In genomic region chr20:61330441-61330840, GRCh38 we compare ENCODE assay signal across 38 cellular contexts.
"Had no signal": no experiment of that assay in that cellular context is flagged by ENCODE, and none has a peak within 500 bp of the region (broad histone marks: within the 10 kb centered on the region; RNA-seq: fewer than 3 reads in every experiment).

No MANE protein-coding gene starts in this region.

- H3K4me1 ChIP-seq: adrenal gland, ascending aorta, body of pancreas, breast epithelium had no signal

- DNase-seq: activated effector memory CD4-positive, alpha-beta T cell treated with anti-CD3 and anti-CD28 coated beads, Interleukin-2, amount 50 U/mL, for 16 hours; activated effector memory CD4-positive, alpha-beta T cell treated with Interleukin-2 at 50 U/mL for 16 hours; activated gamma-delta T cell; activated gamma-delta T cell treated with Interleukin-2 at 50 U/mL for 16 hours; activated naive CD4-positive, alpha-beta T cell; activated naive CD4-positive, alpha-beta T cell treated with anti-CD3 and anti-CD28 coated beads for 36 hours; activated naive CD4-positive, alpha-beta T cell treated with anti-CD3 and anti-CD28 coated beads, Interleukin-2, amount 10 ng/mL, durations not matched to agents 7 days and 5 days; activated naive CD4-positive, alpha-beta T cell treated with anti-CD3 and anti-CD28 coated beads, Interleukin-2, amount 50 U/mL, for 16 hours; activated naive CD4-positive, alpha-beta T cell treated with Interleukin-2 at 50 U/mL for 16 hours; activated naive CD8-positive, alpha-beta T cell treated with anti-CD3 and anti-CD28 coated beads for 36 hours; activated naive CD8-positive, alpha-beta T cell treated with anti-CD3 and anti-CD28 coated beads, Interleukin-2, amount 10 ng/mL, durations not matched to agents 7 days and 5 days; activated naive CD8-positive, alpha-beta T cell treated with anti-CD3 and anti-CD28 coated beads, Interleukin-2, amount 50 U/mL, for 24 hours; activated T-cell treated with anti-CD3 and anti-CD28 coated beads, Interleukin-2, amount 50 U/mL, for 1 hour; activated T-cell treated with anti-CD3 and anti-CD28 coated beads, Interleukin-2, amount 50 U/mL, for 24 hours; activated T-cell treated with anti-CD3 and anti-CD28 coated beads, Interleukin-2, amount 50 U/mL, for 4 hours; activated T-cell treated with anti-CD3 and anti-CD28 coated beads, Interleukin-2, amount 50 U/mL, for 48 hours; activated T-cell treated with anti-CD3 and anti-CD28 coated beads, Interleukin-2, amount 50 U/mL, for 72 hours; adrenal gland; amniotic stem cell; amygdala; anterior cingulate cortex; aorta; body of pancreas; brain microvascular endothelial cell; caudate nucleus; central memory CD4-positive, alpha-beta T cell; cerebellar nuclear complex had no signal

- H3K27me3 ChIP-seq: adrenal gland, ascending aorta, body of pancreas, brain microvascular endothelial cell, breast epithelium, cardiac muscle cell had no signal

- H3K9me3 ChIP-seq: adrenal gland, ascending aorta, body of pancreas, breast epithelium had no signal

- H3K27me3 Mint-ChIP-seq: activated naive CD4-positive, alpha-beta T cell treated with anti-CD3 and anti-CD28 coated beads, Interleukin-2, amount 10 ng/mL, durations not matched to agents 7 days and 5 days; activated naive CD4-positive, alpha-beta T cell treated with anti-CD3 and anti-CD28 coated beads, Interleukin-2, amount 50 U/mL, for 24 hours; activated naive CD8-positive, alpha-beta T cell; activated naive CD8-positive, alpha-beta T cell treated with anti-CD3 and anti-CD28 coated beads for 36 hours; activated naive CD8-positive, alpha-beta T cell treated with anti-CD3 and anti-CD28 coated beads, Interleukin-2, amount 10 ng/mL, durations not matched to agents 7 days and 5 days; activated naive CD8-positive, alpha-beta T cell treated with anti-CD3 and anti-CD28 coated beads, Interleukin-2, amount 50 U/mL, for 24 hours; activated T-helper 17 cell treated with anti-CD3 and anti-CD28 coated beads, Interleukin-2, amount 50 U/mL, for 72 hours; central memory CD8-positive, alpha-beta T cell had no signal

- H3K36me3 ChIP-seq: adrenal gland, ascending aorta, brain microvascular endothelial cell, breast epithelium, cardiac muscle cell had no signal

- H3K4me3 Mint-ChIP-seq: activated naive CD4-positive, alpha-beta T cell treated with anti-CD3 and anti-CD28 coated beads for 36 hours; activated naive CD4-positive, alpha-beta T cell treated with anti-CD3 and anti-CD28 coated beads, Interleukin-2, amount 10 ng/mL, durations not matched to agents 7 days and 5 days; activated naive CD4-positive, alpha-beta T cell treated with anti-CD3 and anti-CD28 coated beads, Interleukin-2, amount 50 U/mL, for 24 hours; activated naive CD8-positive, alpha-beta T cell; activated naive CD8-positive, alpha-beta T cell treated with anti-CD3 and anti-CD28 coated beads for 36 hours; activated naive CD8-positive, alpha-beta T cell treated with anti-CD3 and anti-CD28 coated beads, Interleukin-2, amount 10 ng/mL, durations not matched to agents 7 days and 5 days; activated naive CD8-positive, alpha-beta T cell treated with anti-CD3 and anti-CD28 coated beads, Interleukin-2, amount 50 U/mL, for 24 hours; activated T-cell treated with anti-CD3 and anti-CD28 coated beads, Interleukin-2, amount 50 U/mL, for 24 hours; activated T-cell treated with anti-CD3 and anti-CD28 coated beads, Interleukin-2, amount 50 U/mL, for 4 hours; activated T-cell treated with anti-CD3 and anti-CD28 coated beads, Interleukin-2, amount 50 U/mL, for 72 hours; activated T-helper 1 cell treated with anti-CD3 and anti-CD28 coated beads, Interleukin-12 subunit alpha, Interleukin-12 subunit beta, Interleukin-2, Interleukin-4 antibody, amounts not matched to agents 30 ng/mL and 10 ng/mL and 1 ng/mL, durations not matched to agents 14 hours and 24 hours and 36 hours; activated T-helper 17 cell treated with anti-CD3 and anti-CD28 coated beads, Interleukin-2, amount 50 U/mL, for 72 hours; brain; central memory CD8-positive, alpha-beta T cell had no signal

- H3K27ac Mint-ChIP-seq: activated naive CD4-positive, alpha-beta T cell treated with anti-CD3 and anti-CD28 coated beads for 36 hours; activated naive CD4-positive, alpha-beta T cell treated with anti-CD3 and anti-CD28 coated beads, Interleukin-2, amount 10 ng/mL, durations not matched to agents 7 days and 5 days; activated naive CD4-positive, alpha-beta T cell treated with anti-CD3 and anti-CD28 coated beads, Interleukin-2, amount 50 U/mL, for 24 hours; activated naive CD4-positive, alpha-beta T cell treated with anti-CD3 and anti-CD28 coated beads, Interleukin-2, amount 50 U/mL, for 72 hours; activated naive CD8-positive, alpha-beta T cell; activated naive CD8-positive, alpha-beta T cell treated with anti-CD3 and anti-CD28 coated beads for 36 hours; activated naive CD8-positive, alpha-beta T cell treated with anti-CD3 and anti-CD28 coated beads, Interleukin-2, amount 10 ng/mL, durations not matched to agents 7 days and 5 days; activated naive CD8-positive, alpha-beta T cell treated with anti-CD3 and anti-CD28 coated beads, Interleukin-2, amount 50 U/mL, for 24 hours; activated T-cell treated with anti-CD3 and anti-CD28 coated beads, Interleukin-2, amount 50 U/mL, for 24 hours; activated T-cell treated with anti-CD3 and anti-CD28 coated beads, Interleukin-2, amount 50 U/mL, for 72 hours; activated T-helper 1 cell treated with anti-CD3 and anti-CD28 coated beads, Interleukin-12 subunit alpha, Interleukin-12 subunit beta, Interleukin-2, Interleukin-4 antibody, amounts not matched to agents 30 ng/mL and 10 ng/mL and 1 ng/mL, durations not matched to agents 14 hours and 24 hours and 36 hours; activated T-helper 17 cell treated with anti-CD3 and anti-CD28 coated beads, Interleukin-2, amount 50 U/mL, for 72 hours; activated T-helper 2 cell treated with anti-CD3 and anti-CD28 coated beads, Interferon-gamma antibody, Interleukin-2, Interleukin-4, amounts not matched to agents 10 μg/mL and 5 μg/mL and 100 μg/mL, durations not matched to agents 14 hours and 24 hours and 36 hours; brain had no signal

- H3K4me3 ChIP-seq: adrenal gland, ascending aorta, body of pancreas, breast epithelium, cardiac muscle cell had no signal

- H3K27ac ChIP-seq: adrenal gland, ascending aorta, body of pancreas, brain microvascular endothelial cell, breast epithelium, cardiac muscle cell had no signal

- H3K36me3 Mint-ChIP-seq: activated naive CD4-positive, alpha-beta T cell treated with anti-CD3 and anti-CD28 coated beads, Interleukin-2, amount 10 ng/mL, durations not matched to agents 7 days and 5 days; activated naive CD4-positive, alpha-beta T cell treated with anti-CD3 and anti-CD28 coated beads, Interleukin-2, amount 50 U/mL, for 24 hours; activated naive CD4-positive, alpha-beta T cell treated with anti-CD3 and anti-CD28 coated beads, Interleukin-2, amount 50 U/mL, for 72 hours; activated naive CD8-positive, alpha-beta T cell; activated naive CD8-positive, alpha-beta T cell treated with anti-CD3 and anti-CD28 coated beads for 36 hours; activated naive CD8-positive, alpha-beta T cell treated with anti-CD3 and anti-CD28 coated beads, Interleukin-2, amount 10 ng/mL, durations not matched to agents 7 days and 5 days; brain had no signal

- H3K4me1 Mint-ChIP-seq: activated naive CD4-positive, alpha-beta T cell treated with anti-CD3 and anti-CD28 coated beads, Interleukin-2, amount 10 ng/mL, durations not matched to agents 7 days and 5 days; activated naive CD4-positive, alpha-beta T cell treated with anti-CD3 and anti-CD28 coated beads, Interleukin-2, amount 50 U/mL, for 24 hours; activated naive CD8-positive, alpha-beta T cell treated with anti-CD3 and anti-CD28 coated beads for 36 hours; activated naive CD8-positive, alpha-beta T cell treated with anti-CD3 and anti-CD28 coated beads, Interleukin-2, amount 10 ng/mL, durations not matched to agents 7 days and 5 days; activated naive CD8-positive, alpha-beta T cell treated with anti-CD3 and anti-CD28 coated beads, Interleukin-2, amount 50 U/mL, for 24 hours; activated T-helper 17 cell treated with anti-CD3 and anti-CD28 coated beads, Interleukin-2, amount 50 U/mL, for 72 hours; central memory CD8-positive, alpha-beta T cell had no signal

- ATAC-seq: activated naive CD4-positive, alpha-beta T cell treated with anti-CD3 and anti-CD28 coated beads, Interleukin-2, amount 50 U/mL, for 72 hours; activated naive CD8-positive, alpha-beta T cell treated with anti-CD3 and anti-CD28 coated beads, Interleukin-2, amount 50 U/mL, for 24 hours; activated T-cell treated with anti-CD3 and anti-CD28 coated beads, Interleukin-2, amount 50 U/mL, for 4 hours; activated T-cell treated with anti-CD3 and anti-CD28 coated beads, Interleukin-2, amount 50 U/mL, for 72 hours; activated T-helper 17 cell treated with anti-CD3 and anti-CD28 coated beads, Interleukin-2, amount 50 U/mL, for 72 hours; body of pancreas had no signal

- H3K9me3 Mint-ChIP-seq: activated naive CD4-positive, alpha-beta T cell treated with anti-CD3 and anti-CD28 coated beads, Interleukin-2, amount 10 ng/mL, durations not matched to agents 7 days and 5 days; activated naive CD4-positive, alpha-beta T cell treated with anti-CD3 and anti-CD28 coated beads, Interleukin-2, amount 50 U/mL, for 24 hours; activated naive CD4-positive, alpha-beta T cell treated with anti-CD3 and anti-CD28 coated beads, Interleukin-2, amount 50 U/mL, for 72 hours; activated naive CD8-positive, alpha-beta T cell treated with anti-CD3 and anti-CD28 coated beads for 36 hours; activated naive CD8-positive, alpha-beta T cell treated with anti-CD3 and anti-CD28 coated beads, Interleukin-2, amount 10 ng/mL, durations not matched to agents 7 days and 5 days; activated naive CD8-positive, alpha-beta T cell treated with anti-CD3 and anti-CD28 coated beads, Interleukin-2, amount 50 U/mL, for 24 hours; activated T-cell treated with anti-CD3 and anti-CD28 coated beads, Interleukin-2, amount 50 U/mL, for 24 hours; activated T-cell treated with anti-CD3 and anti-CD28 coated beads, Interleukin-2, amount 50 U/mL, for 4 hours; activated T-helper 1 cell treated with anti-CD3 and anti-CD28 coated beads, Interleukin-12 subunit alpha, Interleukin-12 subunit beta, Interleukin-2, Interleukin-4 antibody, amounts not matched to agents 30 ng/mL and 10 ng/mL and 1 ng/mL, durations not matched to agents 14 hours and 24 hours and 36 hours; activated T-helper 17 cell treated with anti-CD3 and anti-CD28 coated beads, Interleukin-2, amount 50 U/mL, for 72 hours; activated T-helper 2 cell treated with anti-CD3 and anti-CD28 coated beads, Interferon-gamma antibody, Interleukin-2, Interleukin-4, amounts not matched to agents 10 μg/mL and 5 μg/mL and 100 μg/mL, durations not matched to agents 14 hours and 24 hours and 36 hours; central memory CD8-positive, alpha-beta T cell had no signal
